ENCODE assay signal across 20 cellular contexts in genomic region chr11:3722100-3722499, GRCh38.
"Had no signal": no experiment of that assay in that cellular context is flagged by ENCODE, and none has a peak within 500 bp of the region (broad histone marks: within the 10 kb centered on the region; RNA-seq: fewer than 3 reads in every experiment).

No MANE protein-coding gene starts in this region.

- H3K27me3 Mint-ChIP-seq: activated CD4-positive, alpha-beta memory T cell treated with anti-CD3 and anti-CD28 coated beads, Interleukin-2, amount 10 ng/mL, durations not matched to agents 7 days and 5 days; activated naive CD8-positive, alpha-beta T cell treated with anti-CD3 and anti-CD28 coated beads, Interleukin-2, amount 10 ng/mL, durations not matched to agents 7 days and 5 days had no signal

- H3K4me1 ChIP-seq: lower lobe of right lung, neural progenitor cell had no signal

- H3K27me3 ChIP-seq: neural progenitor cell had no signal

- H3K9me3 ChIP-seq: lower lobe of right lung had no signal

- FAIRE-seq: endothelial cell of umbilical vein, frontal cortex had no signal

- H3K4me1 Mint-ChIP-seq: activated naive CD8-positive, alpha-beta T cell treated with anti-CD3 and anti-CD28 coated beads, Interleukin-2, amount 10 ng/mL, durations not matched to agents 7 days and 5 days; neural progenitor cell; WTC11 had no signal

- H2AFZ ChIP-seq: neural progenitor cell had no signal

- H3K4me3 Mint-ChIP-seq: activated CD4-positive, alpha-beta memory T cell treated with anti-CD3 and anti-CD28 coated beads, Interleukin-2, amount 10 ng/mL, durations not matched to agents 7 days and 5 days; activated naive CD8-positive, alpha-beta T cell treated with anti-CD3 and anti-CD28 coated beads, Interleukin-2, amount 10 ng/mL, durations not matched to agents 7 days and 5 days; neural progenitor cell; WTC11 had no signal

- H3K9me3 Mint-ChIP-seq: activated CD4-positive, alpha-beta memory T cell treated with anti-CD3 and anti-CD28 coated beads, Interleukin-2, amount 10 ng/mL, durations not matched to agents 7 days and 5 days; activated naive CD8-positive, alpha-beta T cell treated with anti-CD3 and anti-CD28 coated beads, Interleukin-2, amount 10 ng/mL, durations not matched to agents 7 days and 5 days; neural progenitor cell; WTC11 had no signal

- ATAC-seq: lower lobe of right lung, WTC11 had no signal

- H3K27ac ChIP-seq: lower lobe of right lung, neural progenitor cell had no signal

- H3K4me3 ChIP-seq: lower lobe of right lung, neural progenitor cell had no signal

- H3K27ac Mint-ChIP-seq: activated CD4-positive, alpha-beta memory T cell treated with anti-CD3 and anti-CD28 coated beads, Interleukin-2, amount 10 ng/mL, durations not matched to agents 7 days and 5 days; neural progenitor cell; WTC11 had no signal

- DNase-seq: activated CD4-positive, alpha-beta memory T cell treated with anti-CD3 and anti-CD28 coated beads, Interleukin-2, amount 10 ng/mL, durations not matched to agents 7 days and 5 days; activated CD4-positive, alpha-beta T cell treated with anti-CD3 and anti-CD28 coated beads for 4 hours; activated gamma-delta T cell; activated naive CD8-positive, alpha-beta T cell treated with anti-CD3 and anti-CD28 coated beads, Interleukin-2, amount 10 ng/mL, durations not matched to agents 7 days and 5 days; activated T-cell treated with anti-CD3 and anti-CD28 coated beads, Interleukin-2, amount 50 U/mL, for 48 hours; effector CD8-positive, alpha-beta T cell; head of caudate nucleus; lower lobe of right lung; midbrain; retina; stimulated activated CD4-positive, alpha-beta T cell treated with anti-CD3 and anti-CD28 coated beads, Interleukin-15, amount 100 ng/mL, for 24 hours; stimulated activated CD4-positive, alpha-beta T cell treated with anti-CD3 and anti-CD28 coated beads, Interleukin-4, amount 100 ng/mL, for 1 hour; stimulated activated naive CD4-positive, alpha-beta T cell treated with Interleukin-2 at 50 U/mL for 16 hours; substantia nigra; T-helper 2 cell; trophoblast cell had no signal

- H3K4me2 ChIP-seq: neural progenitor cell had no signal
